8 cellular contexts compared by ENCODE assay signal in the genomic region with DNA sequence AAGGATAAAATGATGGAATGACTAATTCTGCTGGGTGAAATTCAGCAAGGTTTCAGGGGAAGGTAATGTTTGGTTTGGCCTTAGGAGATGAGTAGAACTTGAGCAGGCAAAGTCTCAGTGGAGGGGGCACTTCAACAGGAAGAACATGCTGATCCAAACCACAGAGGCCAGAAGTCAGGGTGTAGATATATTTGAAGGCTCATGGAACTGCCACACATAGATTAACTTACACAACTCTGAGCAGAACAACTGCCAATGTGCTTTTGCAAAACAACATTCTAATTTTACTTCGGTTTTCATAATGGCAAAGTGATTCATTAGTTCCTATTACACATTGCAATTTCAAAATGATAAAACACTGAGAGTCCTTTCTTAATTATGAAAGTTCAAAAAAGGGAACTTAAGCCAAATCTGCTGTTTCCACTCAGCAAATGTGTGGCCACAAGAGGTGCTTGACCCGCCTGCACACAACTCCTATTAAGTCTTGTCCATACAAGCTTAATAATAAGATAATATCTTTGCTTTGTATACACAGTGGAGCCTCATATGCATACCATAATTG.
DNase-seq lines count a peak whose midpoint lies in the region; ATAC-seq and TF ChIP-seq lines count a peak whose summit lies in the region.

No MANE protein-coding gene starts in this region.

- H3K27me3 ChIP-seq in uterus, result no peaks in the 10 kb centered on the region

- H3K4me1 Mint-ChIP-seq in activated CD8-positive, alpha-beta T cell treated with anti-CD3 and anti-CD28 coated beads for 36 hours (ENCODE audit: low read depth), result peaks cover 6% of the 10 kb centered on the region
- peaks cover 9% of the 10 kb centered on the region for H3K4me1 Mint-ChIP-seq in activated CD4-positive, alpha-beta memory T cell treated with anti-CD3 and anti-CD28 coated beads for 36 hours (ENCODE audit: low read depth)

- H3K27me3 Mint-ChIP-seq in activated CD8-positive, alpha-beta T cell treated with anti-CD3 and anti-CD28 coated beads for 36 hours, result peaks cover 9% of the 10 kb centered on the region
- no peaks in the 10 kb centered on the region for H3K27me3 Mint-ChIP-seq in activated CD4-positive, alpha-beta memory T cell treated with anti-CD3 and anti-CD28 coated beads for 36 hours

- H3K4me3 Mint-ChIP-seq in activated CD8-positive, alpha-beta T cell treated with anti-CD3 and anti-CD28 coated beads for 36 hours, result no peak overlapping the region
- H3K4me3 Mint-ChIP-seq in activated CD4-positive, alpha-beta memory T cell treated with anti-CD3 and anti-CD28 coated beads for 36 hours, result no peak overlapping the region

- POLR2A ChIA-PET in activated CD8-positive, alpha-beta T cell treated with anti-CD3 and anti-CD28 coated beads for 36 hours (lab: Charles Lee), result no interaction called here
- POLR2A ChIA-PET in activated CD4-positive, alpha-beta memory T cell treated with anti-CD3 and anti-CD28 coated beads for 36 hours (lab: Charles Lee), result no interaction called here

- H3K36me3 Mint-ChIP-seq in activated CD8-positive, alpha-beta T cell treated with anti-CD3 and anti-CD28 coated beads for 36 hours (ENCODE audit: low read depth), result no peaks in the 10 kb centered on the region
- no peaks in the 10 kb centered on the region for H3K36me3 Mint-ChIP-seq in activated CD4-positive, alpha-beta memory T cell treated with anti-CD3 and anti-CD28 coated beads for 36 hours

- H3K27ac ChIP-seq in uterus, result no peak overlapping the region

- TF ChIP-seq POLR2A in uterus (IDR thresholded peaks at IDR 0.05), result no peak

- CTCF ChIA-PET in activated CD8-positive, alpha-beta T cell treated with anti-CD3 and anti-CD28 coated beads for 36 hours (lab: Charles Lee), result no interaction called here
- CTCF ChIA-PET in activated CD4-positive, alpha-beta memory T cell treated with anti-CD3 and anti-CD28 coated beads for 36 hours (lab: Charles Lee), result no interaction called here

- intact Hi-C loops in activated CD8-positive, alpha-beta T cell treated with anti-CD3 and anti-CD28 coated beads for 36 hours (cut with micrococcal nuclease), result no loop called here
- intact Hi-C loops in activated CD4-positive, alpha-beta memory T cell treated with anti-CD3 and anti-CD28 coated beads for 36 hours (cut with micrococcal nuclease), result loop anchor here (1.0 kb wide), 1 partner anchor 18 kb away; no protein-coding TSS in a partner anchor
- intact Hi-C loops in uterus (cut with DNase I; ENCODE audit: low total_unique reads), result no loop called here

- peaks cover 0 to 8% of the 10 kb centered on the region in 2 donors for H3K9me3 ChIP-seq in uterus

- no peaks in the 10 kb centered on the region for H3K4me1 ChIP-seq in uterus

- H3K27ac Mint-ChIP-seq in activated CD8-positive, alpha-beta T cell treated with anti-CD3 and anti-CD28 coated beads for 36 hours, result no peak overlapping the region
- no peak overlapping the region for H3K27ac Mint-ChIP-seq in activated CD4-positive, alpha-beta memory T cell treated with anti-CD3 and anti-CD28 coated beads for 36 hours

- DNase-seq in activated CD8-positive, alpha-beta T cell treated with anti-CD3 and anti-CD28 coated beads for 36 hours, result no peak
- DNase-seq in non-pigmented ciliary epithelial cell (ENCODE audit: low read depth), result peak; percentile 94
- DNase-seq in HuH-7 (ENCODE audit: low spot score), result no peak
- no peak for DNase-seq in NCI-H146 treated with DMSO at 0.1 percent for 48 hours (lab: John Stamatoyannopoulos, UW; ENCODE audit: unreplicated experiment)
- no peak for DNase-seq in activated CD4-positive, alpha-beta memory T cell treated with anti-CD3 and anti-CD28 coated beads for 36 hours
- DNase-seq in uterus, result no peak

- no peak overlapping the region for H3K4me3 ChIP-seq in uterus

- H3K36me3 ChIP-seq in uterus, result no peaks in the 10 kb centered on the region

- ATAC-seq in GM19023 (IDR thresholded peaks at IDR 0.05; ENCODE audit: unreplicated experiment) (peak; percentile 73), HG03066 (IDR thresholded peaks at IDR 0.05; ENCODE audit: low read depth, unreplicated experiment) (peak; percentile 90)
- ATAC-seq in activated CD8-positive, alpha-beta T cell treated with anti-CD3 and anti-CD28 coated beads for 36 hours, result peak; percentile 34

- no peaks in the 10 kb centered on the region for H3K9me3 Mint-ChIP-seq in activated CD8-positive, alpha-beta T cell treated with anti-CD3 and anti-CD28 coated beads for 36 hours
- no peaks in the 10 kb centered on the region for H3K9me3 Mint-ChIP-seq in activated CD4-positive, alpha-beta memory T cell treated with anti-CD3 and anti-CD28 coated beads for 36 hours

- no peak for TF ChIP-seq CTCF in activated CD8-positive, alpha-beta T cell treated with anti-CD3 and anti-CD28 coated beads for 36 hours (IDR thresholded peaks at IDR 0.05)
- no peak for TF ChIP-seq CTCF in uterus (IDR thresholded peaks at IDR 0.05)

Comparison
In these comparisons a context has a peak if more than half of its experiments do, and no peak if none do; other contexts are left out.
1. ATAC-seq: peak in every context shown above with its lines; median percentile 90 in HG03066; 73 in GM19023; 34 in activated CD8-positive, alpha-beta T cell treated with anti-CD3 and anti-CD28 coated beads for 36 hours.